Comparison of ENCODE assay signal across 25 cellular contexts in the genomic region with DNA sequence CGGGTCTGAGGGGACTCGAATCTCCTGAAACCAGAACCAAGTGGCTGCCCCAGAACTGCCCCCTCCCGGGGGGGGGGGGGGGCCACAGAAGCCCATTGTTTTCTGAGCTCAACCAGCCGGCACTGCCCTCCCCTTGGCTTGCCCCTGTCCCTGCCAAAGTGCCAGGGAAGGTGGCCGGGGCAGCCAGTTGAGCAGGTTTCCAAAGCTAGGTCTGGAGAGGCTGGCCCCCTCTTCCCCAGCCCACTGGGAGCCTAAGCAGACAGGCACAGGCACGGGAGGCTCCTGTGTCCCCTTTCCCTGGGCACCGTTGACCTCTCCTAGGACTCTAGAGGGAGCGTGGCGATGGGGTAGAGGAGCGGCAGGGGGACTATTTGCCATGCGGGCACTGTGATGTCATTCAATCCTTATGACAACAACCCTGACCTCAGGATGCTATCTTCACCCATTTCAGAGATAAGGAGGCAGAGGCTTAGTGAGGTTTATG. TPM values are rescaled to one million over a fixed set of nuclear protein-coding genes. Genes with fewer than 3 reads are reported as not detected.
DNase-seq lines count a peak whose midpoint lies in the region; ATAC-seq and TF ChIP-seq lines count a peak whose summit lies in the region.
"Had no signal": no experiment of that assay in that cellular context is flagged by ENCODE, and none has a peak within 500 bp of the region (broad histone marks: within the 10 kb centered on the region; RNA-seq: fewer than 3 reads in every experiment).

No MANE protein-coding gene starts in this region.

- intact Hi-C loops in PC-9 (cut with micrococcal nuclease; ENCODE audit: unreplicated experiment), result loop anchor here (1.0 to 10.0 kb wide), 2 partner anchors 8 to 1869 kb away; no protein-coding TSS in a partner anchor
- intact Hi-C loops in right lobe of liver (cut with DNase I), result no loop called here

- no TSS peak for BruUV-seq in PC-9 (replicated peaks; lab: Mats Ljungman, UMichigan)

- H3K4me1 ChIP-seq in PC-9 (replicated peaks; ENCODE audit: insufficient read depth) (peaks cover 88% of the 10 kb centered on the region), right lobe of liver (peaks cover 0 to 12% (median 4%) of the 10 kb centered on the region in 4 donors), suprapubic skin (peaks cover 17% of the 10 kb centered on the region)
- no peaks in the 10 kb centered on the region for H3K4me1 ChIP-seq in effector memory CD4-positive, alpha-beta T cell (ENCODE audit: control insufficient read depth, insufficient read depth, low read length, poor library complexity, severe bottlenecking)

- H3K79me2 ChIP-seq in PC-9 (ENCODE audit: low read depth), result no peaks in the 10 kb centered on the region

- TF ChIP-seq CTCF in PC-9 (conservative IDR thresholded peaks at IDR 0.05) (no peak), right lobe of liver (IDR thresholded peaks at IDR 0.05) (no peak), suprapubic skin (IDR thresholded peaks at IDR 0.05) (no peak)

- H3K9me2 ChIP-seq in PC-9 (ENCODE audit: insufficient read depth), result no peaks in the 10 kb centered on the region
- H3K9me2 ChIP-seq: SK-N-SH had no signal

- peaks cover 33% of the 10 kb centered on the region for H3F3A ChIP-seq in PC-9 (ENCODE audit: insufficient read depth, low read depth)

- CTCF ChIA-PET in PC-9 (lab: Charles Lee), result interaction anchor here (0.7 kb wide), 1 partner anchor 14 kb away, joined by 4 read pairs; no protein-coding TSS in a partner anchor

- no peak overlapping the region for H3K4me3 ChIP-seq in PC-9
- H3K4me3 ChIP-seq in right lobe of liver, result no peak overlapping the region
- H3K4me3 ChIP-seq in suprapubic skin, result no peak overlapping the region
- H3K4me3 ChIP-seq in effector memory CD4-positive, alpha-beta T cell (ENCODE audit: insufficient read depth, low read depth, low read length, poor library complexity, severe bottlenecking), result no peak overlapping the region
- H3K4me3 ChIP-seq: esophagus squamous epithelium, gastrocnemius medialis, lung, right atrium auricular region had no signal

- no peaks in the 10 kb centered on the region for H3K27me3 ChIP-seq in PC-9 (ENCODE audit: insufficient read depth, low read depth)
- no peaks in the 10 kb centered on the region for H3K27me3 ChIP-seq in right lobe of liver
- H3K27me3 ChIP-seq in suprapubic skin, result peaks cover 21% of the 10 kb centered on the region
- no peaks in the 10 kb centered on the region for H3K27me3 ChIP-seq in effector memory CD4-positive, alpha-beta T cell (replicated peaks; ENCODE audit: control insufficient read depth, insufficient read depth, low read length, poor library complexity, severe bottlenecking)
- H3K27me3 ChIP-seq: right atrium auricular region had no signal

- POLR2A ChIA-PET in PC-9 (lab: Charles Lee; ENCODE audit: unreplicated experiment), result interaction anchor here (0.6 to 0.7 kb wide), 3 partner anchors 9 to 45 kb away, joined by 3 to 11 read pairs (median 4); no protein-coding TSS in a partner anchor

- WGBS in right lobe of liver (ENCODE audit: insufficient coverage, low coverage, low lambda C conversion rate, missing lambda C conversion rate), result 40% methylated on average over 1 of the region's 11 CpGs
- WGBS in suprapubic skin, result 73% methylated on average over 5 of the region's 11 CpGs

- H3K27ac ChIP-seq in PC-9, result peak overlapping the region; percentile 77
- H3K27ac ChIP-seq in right lobe of liver, result peak overlapping the region in 1 of 3 donors; percentile 3
- peak overlapping the region; percentile 29 for H3K27ac ChIP-seq in suprapubic skin
- H3K27ac ChIP-seq in effector memory CD4-positive, alpha-beta T cell (ENCODE audit: insufficient read depth, low read length, poor library complexity, severe bottlenecking), result no peak overlapping the region
- H3K27ac ChIP-seq: esophagus squamous epithelium, gastrocnemius medialis, right atrium auricular region had no signal

- DNase-seq in DMS53 treated with DMSO at 0.1 percent for 48 hours (lab: John Stamatoyannopoulos, UW; ENCODE audit: unreplicated experiment) (peak; percentile 75), PC-9 (peak; percentile 44 to 62), right lobe of liver (peak in 2 of 3 donors; percentile 62 to 78), suprapubic skin (ENCODE audit: low spot score in 2 of 2) (no peak), H4 (ENCODE audit: low spot score) (no peak)
- no peak for DNase-seq in effector memory CD4-positive, alpha-beta T cell
- DNase-seq: activated CD4-positive, alpha-beta memory T cell treated with anti-CD3 and anti-CD28 coated beads for 36 hours; activated effector memory CD4-positive, alpha-beta T cell treated with anti-CD3 and anti-CD28 coated beads, Interleukin-2, amount 50 U/mL, for 16 hours; activated naive CD8-positive, alpha-beta T cell treated with anti-CD3 and anti-CD28 coated beads, Interleukin-2, amount 50 U/mL, for 24 hours; CD4-positive, alpha-beta T cell; endodermal cell; esophagus squamous epithelium; gastrocnemius medialis; GF-D8; hippocampal formation; KBM-7; NCI-H1048; NCI-H2081; NCI-H510A; occipital lobe; SK-N-SH; stimulated activated CD4-positive, alpha-beta T cell treated with anti-CD3 and anti-CD28 coated beads, Interleukin-12 subunit alpha, Interleukin-12 subunit beta, amount 100 ng/mL, for 4 hours had no signal

- TF ChIP-seq POLR2A in right lobe of liver (IDR thresholded peaks at IDR 0.05) (no peak), suprapubic skin (IDR thresholded peaks at IDR 0.05) (no peak)

- H2AFZ ChIP-seq in PC-9, result no peak overlapping the region

- TF ChIP-seq EP300 in suprapubic skin (IDR thresholded peaks at IDR 0.05), result no peak

- no peaks in the 10 kb centered on the region for H3K36me3 ChIP-seq in PC-9 (ENCODE audit: low read depth)
- H3K36me3 ChIP-seq in right lobe of liver, result no peaks in the 10 kb centered on the region
- H3K36me3 ChIP-seq in suprapubic skin, result no peaks in the 10 kb centered on the region
- H3K36me3 ChIP-seq in effector memory CD4-positive, alpha-beta T cell (ENCODE audit: control insufficient read depth, insufficient read depth, low read length), result no peaks in the 10 kb centered on the region
- H3K36me3 ChIP-seq: esophagus squamous epithelium, gastrocnemius medialis, right atrium auricular region had no signal

- ATAC-seq in right lobe of liver, result peak; percentile 50 to 80 (median 67)
- no peak for ATAC-seq in GM18867 (IDR thresholded peaks at IDR 0.05; ENCODE audit: unreplicated experiment)
- ATAC-seq: activated naive CD8-positive, alpha-beta T cell treated with anti-CD3 and anti-CD28 coated beads, Interleukin-2, amount 50 U/mL, for 24 hours; gastrocnemius medialis had no signal

- H3K4me2 ChIP-seq in PC-9, result peak overlapping the region; percentile 56
- H3K4me2 ChIP-seq: SK-N-SH had no signal

- H4K20me1 ChIP-seq in PC-9 (ENCODE audit: insufficient read depth), result no peaks in the 10 kb centered on the region

- H3K9me3 ChIP-seq in PC-9 (ENCODE audit: insufficient read depth, low read depth) (no peaks in the 10 kb centered on the region), right lobe of liver (no peaks in the 10 kb centered on the region), suprapubic skin (no peaks in the 10 kb centered on the region)
- H3K9me3 ChIP-seq in effector memory CD4-positive, alpha-beta T cell (ENCODE audit: control insufficient read depth, low read length), result no peaks in the 10 kb centered on the region
- H3K9me3 ChIP-seq: esophagus squamous epithelium, gastrocnemius medialis, right atrium auricular region, SK-N-SH had no signal

RNA-seq across cellular contexts. Expression of a gene that starts 35.1 kb away (rescaled TPM):
- total RNA-seq in PC-9 (2021) (22.7 and 30.2 TPM in 2 replicates), right lobe of liver (10 to 100 TPM in 5 of 6 experiments, 1 to 10 TPM in 1; 8.0 to 38.1 (median 22.2) TPM), suprapubic skin (1 to 10 TPM; 1.5 to 4.9 (median 3.6) TPM)
- total RNA-seq in H4 (2014; rRNA removed; shearing (Covaris generic)), result 2.0 and 2.3 TPM in 2 replicates

Comparison
In these comparisons a context has a peak if more than half of its experiments do, and no peak if none do; other contexts are left out.
1. DNase-seq: peak in DMS53 treated with DMSO at 0.1 percent for 48 hours (single experiment), PC-9 (2 of 2) and right lobe of liver (2 of 3); none in suprapubic skin (0 of 2), effector memory CD4-positive, alpha-beta T cell (0 of 3) and H4 (single experiment).